24 cellular contexts compared by ENCODE assay signal in genomic region chrX:1700757-1701156, GRCh38.
A peak's percentile ranks its signal among the peaks of the same experiment; 100 is the strongest.
DNase-seq lines count a peak whose midpoint lies in the region; ATAC-seq and TF ChIP-seq lines count a peak whose summit lies in the region.
"Had no signal": no experiment of that assay in that cellular context is flagged by ENCODE, and none has a peak within 500 bp of the region (broad histone marks: within the 10 kb centered on the region; RNA-seq: fewer than 3 reads in every experiment).

No MANE protein-coding gene starts in this region.

- ATAC-seq in HCT116 (no peak), GM19452 (IDR thresholded peaks at IDR 0.05; ENCODE audit: unreplicated experiment) (no peak)
- ATAC-seq: GM12878, K562, T-helper 17 cell had no signal

- no peak for TF ChIP-seq EP300 in transverse colon (IDR thresholded peaks at IDR 0.05; ENCODE audit: low read depth)

- H3K27me3 ChIP-seq in HCT116 (ENCODE audit: insufficient read depth, low read length) (no peaks in the 10 kb centered on the region), transverse colon (no peaks in the 10 kb centered on the region)
- H3K27me3 ChIP-seq: MG63 had no signal

- WGBS in transverse colon (ENCODE audit: low coverage in 1 of 2), 2 donors: 83 to 91% methylated on average over 11 of the region's 11 CpGs

- no peak for TF ChIP-seq CTCF in HCT116 (IDR thresholded peaks at IDR 0.05 in 2 of 3, conservative IDR thresholded peaks at IDR 0.05 in 1 of 3; ENCODE audit: borderline replicate concordance in 1 of 3, insufficient read depth in 1 of 3, low read depth in 2 of 3, low read length in 2 of 3)
- no peak for TF ChIP-seq CTCF in transverse colon (IDR thresholded peaks at IDR 0.05)

- RAD21 ChIA-PET in HCT116 (lab: Charles Lee; ENCODE audit: low non-redundant PET in 1 of 2, low total read pairs in 2 of 2, uncharacterized antibody in 2 of 2, unreplicated experiment in 2 of 2): no interaction called here

- H3K4me3 ChIP-seq in HCT116 (replicated peaks in 1 of 2; ENCODE audit: low read depth in 1 of 2, low read length in 2 of 2) (no peak overlapping the region), transverse colon (no peak overlapping the region)
- H3K4me3 ChIP-seq: GM12878, K562, MG63 had no signal

- H3K9ac ChIP-seq in HCT116 (ENCODE audit: low read length): no peak overlapping the region
- H3K9ac ChIP-seq: SK-N-SH had no signal

- no peak overlapping the region for H3K4me2 ChIP-seq in HCT116 (ENCODE audit: low read length)
- H3K4me2 ChIP-seq: SK-N-SH had no signal

- no peaks in the 10 kb centered on the region for H3K4me1 Mint-ChIP-seq in activated CD4-positive, alpha-beta T cell treated with anti-CD3 and anti-CD28 coated beads, Interleukin-2, amount 10 ng/mL, durations not matched to agents 24 days and 14 days
- H3K4me1 Mint-ChIP-seq: CD4-positive, alpha-beta memory T cell; T-helper 17 cell had no signal

- no peak overlapping the region for H2AFZ ChIP-seq in HCT116 (ENCODE audit: low read depth, low read length, poor library complexity, severe bottlenecking)

- CTCF ChIA-PET in HCT116 (lab: Charles Lee): no interaction called here

- H4K20me1 ChIP-seq in HCT116 (ENCODE audit: insufficient read depth): no peaks in the 10 kb centered on the region

- peak overlapping the region; percentile 98 for H3K27ac ChIP-seq in HCT116 (ENCODE audit: low read depth, low read length)
- H3K27ac ChIP-seq in transverse colon: no peak overlapping the region

- H3K36me3 Mint-ChIP-seq in activated CD4-positive, alpha-beta T cell treated with anti-CD3 and anti-CD28 coated beads, Interleukin-2, amount 10 ng/mL, durations not matched to agents 24 days and 14 days (ENCODE audit: low read depth): peaks cover 18% of the 10 kb centered on the region

- no peaks in the 10 kb centered on the region for H3K79me2 ChIP-seq in HCT116 (ENCODE audit: insufficient read depth, low read length)

- intact Hi-C loops in activated CD4-positive, alpha-beta T cell treated with anti-CD3 and anti-CD28 coated beads, Interleukin-2, amount 10 ng/mL, durations not matched to agents 24 days and 14 days (cut with micrococcal nuclease): no loop called here
- intact Hi-C loops in HCT116 (cut with micrococcal nuclease): no loop called here
- intact Hi-C loops in transverse colon (cut with DNase I; ENCODE audit: low total_unique reads): no loop called here

- H3K9me3 ChIP-seq in HCT116 (ENCODE audit: control insufficient read depth in 1 of 2, insufficient read depth in 1 of 2, low read depth in 1 of 2, low read length in 2 of 2) (no peaks in the 10 kb centered on the region), transverse colon (no peaks in the 10 kb centered on the region)
- H3K9me3 ChIP-seq: Caco-2, SK-N-SH had no signal

- TF ChIP-seq RAD21 in HCT116 (IDR thresholded peaks at IDR 0.05; ENCODE audit: low read depth): no peak

- H3K27ac Mint-ChIP-seq in activated CD4-positive, alpha-beta T cell treated with anti-CD3 and anti-CD28 coated beads, Interleukin-2, amount 10 ng/mL, durations not matched to agents 24 days and 14 days: no peak overlapping the region
- H3K27ac Mint-ChIP-seq: T-helper 17 cell had no signal

- POLR2A ChIA-PET in HCT116 (lab: Charles Lee): no interaction called here

- TF ChIP-seq POLR2A in HCT116 (IDR thresholded peaks at IDR 0.05; ENCODE audit: borderline replicate concordance, extremely low read depth, insufficient read depth, insufficient read length) (no peak), transverse colon (IDR thresholded peaks at IDR 0.05) (no peak)

- in situ Hi-C loops in transverse colon (cut with MboI; ENCODE audit: low pct_ligation_motif_present in 1 of 4, low pct_unique_long_range_greater_than_20kb in 1 of 4, low sequenced_read_pairs in 3 of 4): no loop called here

- no peak overlapping the region for H3K4me3 Mint-ChIP-seq in activated CD4-positive, alpha-beta T cell treated with anti-CD3 and anti-CD28 coated beads, Interleukin-2, amount 10 ng/mL, durations not matched to agents 24 days and 14 days
- H3K4me3 Mint-ChIP-seq: CD4-positive, alpha-beta memory T cell; T-helper 17 cell had no signal

- no peaks in the 10 kb centered on the region for H3K9me2 ChIP-seq in HCT116 (ENCODE audit: insufficient read depth)
- H3K9me2 ChIP-seq: SK-N-SH had no signal

- H3K27me3 Mint-ChIP-seq in activated CD4-positive, alpha-beta T cell treated with anti-CD3 and anti-CD28 coated beads, Interleukin-2, amount 10 ng/mL, durations not matched to agents 24 days and 14 days: no peaks in the 10 kb centered on the region
- H3K27me3 Mint-ChIP-seq: CD4-positive, alpha-beta memory T cell; T-helper 17 cell had no signal

- DNase-seq in activated CD4-positive, alpha-beta T cell treated with anti-CD3 and anti-CD28 coated beads, Interleukin-2, amount 10 ng/mL, durations not matched to agents 24 days and 14 days: peak; percentile 34
- DNase-seq in activated CD4-positive, alpha-beta T cell treated with anti-CD3 and anti-CD28 coated beads, Interleukin-2, amount 50 U/mL, for 1 hour: no peak
- DNase-seq in HCT116 (ENCODE audit: low read depth, low spot score): no peak
- DNase-seq in NOMO-1 treated with DMSO at 0.1 percent for 48 hours (lab: John Stamatoyannopoulos, UW; ENCODE audit: unreplicated experiment): peak; percentile 22
- DNase-seq in transverse colon: no peak
- no peak for DNase-seq in ureter (ENCODE audit: low spot score)
- DNase-seq: C1 segment of cervical spinal cord; Caco-2; CD4-positive, alpha-beta memory T cell; EL; GDM1; MG63; NCI-H1092 treated with DMSO at 0.1 percent for 48 hours; NCI-H1436; NCI-H187; NCI-H2081 treated with DMSO at 0.1 percent for 48 hours; NCI-H446; NCI-H526; SIG-M5; SK-N-SH; T-helper 17 cell had no signal

- no peaks in the 10 kb centered on the region for H3K36me3 ChIP-seq in HCT116 (ENCODE audit: control insufficient read depth in 1 of 2, insufficient read depth in 2 of 2, low read length in 2 of 2)
- no peaks in the 10 kb centered on the region for H3K36me3 ChIP-seq in transverse colon
- H3K36me3 ChIP-seq: MG63 had no signal

- H3K4me1 ChIP-seq in HCT116 (ENCODE audit: control insufficient read depth in 1 of 2, insufficient read depth in 2 of 2, low read length in 2 of 2): peaks cover 11 to 14% of the 10 kb centered on the region in 2 experiments; a peak in 3 of 4 replicates
- no peaks in the 10 kb centered on the region for H3K4me1 ChIP-seq in transverse colon
- H3K4me1 ChIP-seq: Caco-2 had no signal

- no TSS peak for BruUV-seq in HCT116 (replicated peaks; lab: Mats Ljungman, UMichigan)

- peaks cover 15% of the 10 kb centered on the region for H3K9me3 Mint-ChIP-seq in activated CD4-positive, alpha-beta T cell treated with anti-CD3 and anti-CD28 coated beads, Interleukin-2, amount 10 ng/mL, durations not matched to agents 24 days and 14 days

TF ChIP-seq in HCT116, 20 proteins besides CTCF, POLR2A, EP300 and RAD21:
- TF ChIP-seq REST (IDR thresholded peaks at IDR 0.05; ENCODE audit: low read depth): no peak
- no peak for TF ChIP-seq CEBPB (IDR thresholded peaks at IDR 0.05; ENCODE audit: low read depth)
- TF ChIP-seq EZH2phosphoT487 (IDR thresholded peaks at IDR 0.05; ENCODE audit: borderline replicate concordance): no peak
TF ChIP-seq in HCT116: peak in this region for 0.

Comparison
In these comparisons a context has a peak if more than half of its experiments do, and no peak if none do; other contexts are left out.
1. DNase-seq: peak in activated CD4-positive, alpha-beta T cell treated with anti-CD3 and anti-CD28 coated beads, Interleukin-2, amount 10 ng/mL, durations not matched to agents 24 days and 14 days (single experiment) and NOMO-1 treated with DMSO at 0.1 percent for 48 hours (single experiment); none in activated CD4-positive, alpha-beta T cell treated with anti-CD3 and anti-CD28 coated beads, Interleukin-2, amount 50 U/mL, for 1 hour (single experiment), HCT116 (single experiment), transverse colon (single experiment) and ureter (single experiment).